In the genomic region with DNA sequence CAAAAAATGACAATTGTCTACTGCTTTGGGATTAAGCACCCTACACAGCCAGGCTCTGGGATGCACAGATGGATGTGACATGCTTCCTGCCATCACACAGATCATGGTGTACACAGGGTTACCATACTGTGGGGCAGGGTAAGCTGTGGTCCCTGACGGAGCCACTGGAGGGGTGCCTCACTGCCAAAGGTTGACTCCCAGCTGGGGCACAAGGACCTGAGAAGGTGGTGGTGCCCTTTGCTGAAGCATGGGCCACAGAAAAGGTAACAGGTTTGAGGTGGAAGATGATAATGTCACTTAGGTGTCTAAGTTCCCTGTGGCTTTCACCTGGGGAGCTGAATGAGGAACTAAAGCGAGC, we compare ENCODE assay signal across 20 cellular contexts. TPM values are rescaled to one million over a fixed set of nuclear protein-coding genes. Genes with fewer than 3 reads are reported as not detected.
DNase-seq lines count a peak whose midpoint lies in the region; ATAC-seq and TF ChIP-seq lines count a peak whose summit lies in the region.
"Had no signal": no experiment of that assay in that cellular context is flagged by ENCODE, and none has a peak within 500 bp of the region (broad histone marks: within the 10 kb centered on the region; RNA-seq: fewer than 3 reads in every experiment).

No MANE protein-coding gene starts in this region.

- ATAC-seq in sciatic nerve: no peak

- POLR2A ChIA-PET in Caco-2 (lab: Charles Lee): interaction anchor here (0.5 kb wide), 1 partner anchor 25 kb away, joined by 6 read pairs; no protein-coding TSS in a partner anchor

- H4K20me1 ChIP-seq in BLaER1 treated with 17β-estradiol and CSF1 and Interleukin-3, amounts not matched to agents 10 nM and 100 nM: peaks cover 0 to 8% (median 0%) of the 10 kb centered on the region in 11 experiments; a peak in 2 of 22 replicates

- H3K9me3 ChIP-seq in BLaER1 treated with 17β-estradiol and CSF1 and Interleukin-3, amounts not matched to agents 10 nM and 100 nM (replicated peaks in 1 of 11): no peaks in the 10 kb centered on the region
- H3K9me3 ChIP-seq in Caco-2: no peaks in the 10 kb centered on the region
- H3K9me3 ChIP-seq: ascending aorta, heart left ventricle had no signal

- H3K4me1 ChIP-seq in BLaER1 treated with 17β-estradiol and CSF1 and Interleukin-3, amounts not matched to agents 10 nM and 100 nM: peaks cover 36 to 56% (median 51%) of the 10 kb centered on the region in 10 experiments
- H3K4me1 ChIP-seq in Caco-2: peaks cover 17% of the 10 kb centered on the region
- H3K4me1 ChIP-seq: ascending aorta had no signal

- no peaks in the 10 kb centered on the region for H3K36me3 ChIP-seq in BLaER1 treated with 17β-estradiol and CSF1 and Interleukin-3, amounts not matched to agents 10 nM and 100 nM
- no peaks in the 10 kb centered on the region for H3K36me3 ChIP-seq in Caco-2 (ENCODE audit: control insufficient read depth, insufficient read depth, low read length)
- H3K36me3 ChIP-seq: ascending aorta, heart left ventricle had no signal

- peaks cover 5% of the 10 kb centered on the region for H3K36me3 Mint-ChIP-seq in Caco-2 (ENCODE audit: insufficient read depth, unreplicated experiment)

- H3K4me3 Mint-ChIP-seq in Caco-2 (ENCODE audit: unreplicated experiment): no peak overlapping the region
- H3K4me3 Mint-ChIP-seq: immature natural killer cell had no signal

- no peak for TF ChIP-seq CTCF in Caco-2 (IDR thresholded peaks at IDR 0.05; ENCODE audit: insufficient read depth in 1 of 2, low read depth in 1 of 2, low read length in 1 of 2, severe bottlenecking in 1 of 2, unreplicated experiment in 1 of 2)

- H3K27me3 Mint-ChIP-seq in Caco-2 (ENCODE audit: insufficient read depth, unreplicated experiment): no peaks in the 10 kb centered on the region

- CTCF ChIA-PET in Caco-2 (lab: Charles Lee): interaction anchor here (0.5 kb wide), 1 partner anchor 122 kb away, joined by 3 read pairs; no protein-coding TSS in a partner anchor

- H3K9ac ChIP-seq in BLaER1 treated with 17β-estradiol and CSF1 and Interleukin-3, amounts not matched to agents 10 nM and 100 nM: peak overlapping the region in 3 of 11 experiments; percentile 34 to 47 (median 39); a peak in 3 of 22 replicates

- H3K9me3 Mint-ChIP-seq in Caco-2 (ENCODE audit: unreplicated experiment): no peaks in the 10 kb centered on the region
- H3K9me3 Mint-ChIP-seq: immature natural killer cell had no signal

- no TSS peak for BruUV-seq in Caco-2 (replicated peaks; lab: Mats Ljungman, UMichigan)

- intact Hi-C loops in Caco-2 (cut with micrococcal nuclease; ENCODE audit: unreplicated experiment) (no loop called here), sciatic nerve (cut with DNase I) (no loop called here)

- DNase-seq in Caco-2 (no peak), epithelial cell of prostate (ENCODE audit: low read depth, low spot score) (no peak), sciatic nerve (ENCODE audit: low spot score) (peak; percentile 35), HCEC 1CT (no peak), cerebellar nuclear complex (lab: John Stamatoyannopoulos, UW) (no peak), germinal center (ENCODE audit: low spot score) (no peak)
- DNase-seq: activated CD4-positive, alpha-beta T cell treated with anti-CD3 and anti-CD28 coated beads for 48 hours; activated gamma-delta T cell; AML-193; central memory CD4-positive, alpha-beta T cell; COR-L47; immature natural killer cell; Kasumi-1; NCI-H1092 treated with DMSO at 0.1 percent for 48 hours; NCI-H2029 treated with DMSO at 0.1 percent for 48 hours; NCI-H345; T-helper 1 cell had no signal

- H3K4me3 ChIP-seq in BLaER1 treated with 17β-estradiol and CSF1 and Interleukin-3, amounts not matched to agents 10 nM and 100 nM: no peak overlapping the region
- no peak overlapping the region for H3K4me3 ChIP-seq in Caco-2 (ENCODE audit: low read depth, low read length)
- H3K4me3 ChIP-seq: ascending aorta, heart left ventricle had no signal

- peaks cover 17% of the 10 kb centered on the region for H3K4me1 Mint-ChIP-seq in Caco-2 (ENCODE audit: low read depth, unreplicated experiment)
- H3K4me1 Mint-ChIP-seq: immature natural killer cell had no signal

- H3K4me2 ChIP-seq in BLaER1 treated with 17β-estradiol and CSF1 and Interleukin-3, amounts not matched to agents 10 nM and 100 nM: peak overlapping the region; percentile 51 to 86 (median 79); a peak in 21 of 22 replicates

- H3K27me3 ChIP-seq in BLaER1 treated with 17β-estradiol and CSF1 and Interleukin-3, amounts not matched to agents 10 nM and 100 nM: no peaks in the 10 kb centered on the region
- no peaks in the 10 kb centered on the region for H3K27me3 ChIP-seq in Caco-2 (replicated peaks; ENCODE audit: control insufficient read depth, insufficient read depth, low read length)
- H3K27me3 ChIP-seq: ascending aorta, heart left ventricle had no signal

- H3K27ac Mint-ChIP-seq in Caco-2 (ENCODE audit: unreplicated experiment): peak overlapping the region; percentile 13
- H3K27ac Mint-ChIP-seq: immature natural killer cell had no signal

- peak overlapping the region in 7 of 11 experiments; percentile 7 to 73 (median 46); a peak in 11 of 22 replicates for H3K27ac ChIP-seq in BLaER1 treated with 17β-estradiol and CSF1 and Interleukin-3, amounts not matched to agents 10 nM and 100 nM
- H3K27ac ChIP-seq in epithelial cell of prostate: peak overlapping the region; percentile 74
- H3K27ac ChIP-seq: ascending aorta had no signal

RNA-seq across cellular contexts. Expression of a gene that starts 36.5 kb away (rescaled TPM):
- 65.1 and 72.0 TPM in 2 replicates for total RNA-seq in Caco-2 (2022)
- 52.2 TPM for total RNA-seq in sciatic nerve
